Comparison of ENCODE assay signal across 15 cellular contexts in the genomic region with DNA sequence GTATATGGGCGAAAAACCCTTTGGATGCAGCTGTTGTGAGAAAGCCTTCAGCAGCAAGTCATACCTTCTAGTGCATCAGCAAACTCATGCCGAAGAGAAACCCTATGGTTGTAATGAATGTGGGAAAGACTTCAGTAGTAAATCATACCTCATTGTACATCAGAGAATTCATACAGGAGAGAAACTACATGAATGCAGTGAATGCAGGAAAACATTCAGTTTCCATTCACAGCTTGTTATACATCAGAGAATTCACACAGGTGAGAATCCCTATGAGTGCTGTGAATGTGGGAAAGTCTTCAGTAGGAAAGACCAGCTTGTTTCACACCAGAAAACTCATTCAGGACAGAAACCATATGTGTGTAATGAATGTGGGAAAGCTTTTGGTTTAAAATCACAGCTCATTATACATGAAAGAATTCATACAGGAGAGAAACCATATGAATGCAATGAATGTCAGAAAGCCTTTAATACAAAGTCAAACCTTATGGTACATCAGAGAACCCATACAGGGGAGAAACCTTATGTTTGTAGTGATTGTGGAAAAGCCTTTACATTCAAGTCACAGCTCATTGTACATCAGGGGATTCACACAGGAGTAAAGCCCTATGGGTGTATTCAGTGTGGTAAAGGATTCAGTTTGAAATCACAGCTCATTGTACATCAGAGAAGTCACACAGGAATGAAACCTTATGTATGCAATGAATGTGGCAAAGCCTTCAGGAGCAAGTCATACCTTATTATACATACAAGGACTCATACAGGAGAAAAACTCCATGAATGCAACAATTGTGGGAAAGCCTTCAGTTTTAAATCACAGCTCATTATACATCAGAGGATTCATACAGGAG. TPM values are rescaled to one million over a fixed set of nuclear protein-coding genes. Genes with fewer than 3 reads are reported as not detected.
DNase-seq lines count a peak whose midpoint lies in the region; ATAC-seq and TF ChIP-seq lines count a peak whose summit lies in the region.
"Had no signal": no experiment of that assay in that cellular context is flagged by ENCODE, and none has a peak within 500 bp of the region (broad histone marks: within the 10 kb centered on the region; RNA-seq: fewer than 3 reads in every experiment).

No MANE protein-coding gene starts in this region.

- no peak for TF ChIP-seq CTCF in glutamatergic neuron (IDR thresholded peaks at IDR 0.05; ENCODE audit: partially characterized antibody, unreplicated experiment)

- H3K27ac Mint-ChIP-seq in activated naive CD4-positive, alpha-beta T cell treated with anti-CD3 and anti-CD28 coated beads for 36 hours: peak overlapping the region; percentile 53
- H3K27ac Mint-ChIP-seq in glutamatergic neuron (ENCODE audit: unreplicated experiment): peak overlapping the region; percentile 40

- H3K4me1 ChIP-seq in subcutaneous abdominal adipose tissue (ENCODE audit: control insufficient read depth in 5 of 5, insufficient read depth in 5 of 5, low read length in 5 of 5): peaks cover 0 to 7% (median 0%) of the 10 kb centered on the region in 5 donors
- H3K4me1 ChIP-seq: esophagus squamous epithelium had no signal

- H3K36me3 Mint-ChIP-seq in activated naive CD4-positive, alpha-beta T cell treated with anti-CD3 and anti-CD28 coated beads for 36 hours (ENCODE audit: low read depth): peaks cover 73% of the 10 kb centered on the region
- H3K36me3 Mint-ChIP-seq in glutamatergic neuron (ENCODE audit: unreplicated experiment): peaks cover 67% of the 10 kb centered on the region

- H3K4me3 ChIP-seq in SK-N-MC (peak overlapping the region; percentile 41), subcutaneous abdominal adipose tissue (ENCODE audit: low read depth in 1 of 5, low read length in 5 of 5) (peak overlapping the region; percentile 41 to 75 (median 60))
- H3K4me3 ChIP-seq: cardiac muscle cell had no signal

- no peaks in the 10 kb centered on the region for H3K27me3 Mint-ChIP-seq in activated naive CD4-positive, alpha-beta T cell treated with anti-CD3 and anti-CD28 coated beads for 36 hours (ENCODE audit: low read depth)
- peaks cover 28% of the 10 kb centered on the region for H3K27me3 Mint-ChIP-seq in glutamatergic neuron (ENCODE audit: unreplicated experiment)

- no peak overlapping the region for H3K4me3 Mint-ChIP-seq in activated naive CD4-positive, alpha-beta T cell treated with anti-CD3 and anti-CD28 coated beads for 36 hours
- peak overlapping the region; percentile 8 for H3K4me3 Mint-ChIP-seq in glutamatergic neuron (ENCODE audit: unreplicated experiment)

- no peak for DNase-seq in activated naive CD4-positive, alpha-beta T cell treated with anti-CD3 and anti-CD28 coated beads for 36 hours
- no peak for DNase-seq in activated naive CD4-positive, alpha-beta T cell (lab: John Stamatoyannopoulos, UW)
- DNase-seq in SK-N-MC (ENCODE audit: low read depth, low spot score) (no peak), glutamatergic neuron (no peak), HK-2 (ENCODE audit: unreplicated experiment) (no peak)
- DNase-seq: activated T-cell treated with anti-CD3 and anti-CD28 coated beads, Interleukin-2, amount 50 U/mL, for 1 hour; esophagus squamous epithelium; GF-D8; NCI-H1436; SK-N-SH; stimulated activated CD4-positive, alpha-beta T cell treated with anti-CD3 and anti-CD28 coated beads, Interleukin-12 subunit alpha, Interleukin-12 subunit beta, amount 100 ng/mL, for 4 hours had no signal

- no peaks in the 10 kb centered on the region for H3K27me3 ChIP-seq in subcutaneous abdominal adipose tissue (ENCODE audit: control insufficient read depth in 5 of 5, insufficient read depth in 4 of 5, low read length in 5 of 5)
- H3K27me3 ChIP-seq: cardiac muscle cell, esophagus squamous epithelium had no signal

- intact Hi-C loops in activated naive CD4-positive, alpha-beta T cell treated with anti-CD3 and anti-CD28 coated beads for 36 hours (cut with micrococcal nuclease): no loop called here

- ATAC-seq in HG02763 (IDR thresholded peaks at IDR 0.05; ENCODE audit: unreplicated experiment) (no peak), GM21515 (IDR thresholded peaks at IDR 0.05; ENCODE audit: unreplicated experiment) (no peak)

- CTCF ChIA-PET in activated naive CD4-positive, alpha-beta T cell treated with anti-CD3 and anti-CD28 coated beads for 36 hours (lab: Charles Lee): interaction anchor here (2.1 kb wide), 1 partner anchor 22 kb away, joined by 7 read pairs; the partner anchor contains the start of gene ZNF268

- H3K4me1 Mint-ChIP-seq in activated naive CD4-positive, alpha-beta T cell treated with anti-CD3 and anti-CD28 coated beads for 36 hours (ENCODE audit: low read depth): no peaks in the 10 kb centered on the region
- H3K4me1 Mint-ChIP-seq in glutamatergic neuron (ENCODE audit: low read depth, unreplicated experiment): no peaks in the 10 kb centered on the region

- H3K27ac ChIP-seq in SK-N-MC (no peak overlapping the region), subcutaneous abdominal adipose tissue (ENCODE audit: low read depth, low read length) (no peak overlapping the region)
- H3K27ac ChIP-seq: cardiac muscle cell, esophagus squamous epithelium had no signal

- peaks cover 46% of the 10 kb centered on the region for H3K9me3 ChIP-seq in SK-N-MC (ENCODE audit: low read depth, low read length)
- peaks cover 70 to 75% (median 73%) of the 10 kb centered on the region in 5 donors for H3K9me3 ChIP-seq in subcutaneous abdominal adipose tissue (ENCODE audit: control insufficient read depth in 5 of 5, low read length in 5 of 5)

- H3K9me3 Mint-ChIP-seq in activated naive CD4-positive, alpha-beta T cell treated with anti-CD3 and anti-CD28 coated beads for 36 hours: peaks cover 70% of the 10 kb centered on the region
- H3K9me3 Mint-ChIP-seq in glutamatergic neuron (ENCODE audit: unreplicated experiment): peaks cover 52% of the 10 kb centered on the region

- H3K36me3 ChIP-seq in SK-N-MC (ENCODE audit: insufficient read depth, low read length) (peaks cover 46% of the 10 kb centered on the region), subcutaneous abdominal adipose tissue (ENCODE audit: control insufficient read depth in 5 of 5, insufficient read depth in 5 of 5, low read length in 5 of 5) (peaks cover 26 to 45% (median 30%) of the 10 kb centered on the region in 5 donors)

- H3K9ac ChIP-seq in SK-N-MC (ENCODE audit: insufficient read length): no peak overlapping the region
- no peak overlapping the region for H3K9ac ChIP-seq in subcutaneous abdominal adipose tissue (ENCODE audit: low read length in 5 of 5)
- H3K9ac ChIP-seq: SK-N-SH had no signal

RNA-seq across cellular contexts. Expression of gene ZNF268, which starts 21.4 kb away (rescaled TPM):
- total RNA-seq in activated naive CD4-positive, alpha-beta T cell treated with anti-CD3 and anti-CD28 coated beads for 36 hours: 1 to 10 TPM; 8.4 to 9.1 TPM
- 38.0 TPM for total RNA-seq in glutamatergic neuron (ENCODE audit: unreplicated experiment)

RNA-seq across cellular contexts. Expression of gene ANHX, which starts 33.0 kb away (rescaled TPM):
- not detected for total RNA-seq in activated naive CD4-positive, alpha-beta T cell treated with anti-CD3 and anti-CD28 coated beads for 36 hours
- total RNA-seq in glutamatergic neuron (ENCODE audit: unreplicated experiment): not detected
- total RNA-seq: cardiac muscle cell, esophagus squamous epithelium had no signal
